In the genomic region with DNA sequence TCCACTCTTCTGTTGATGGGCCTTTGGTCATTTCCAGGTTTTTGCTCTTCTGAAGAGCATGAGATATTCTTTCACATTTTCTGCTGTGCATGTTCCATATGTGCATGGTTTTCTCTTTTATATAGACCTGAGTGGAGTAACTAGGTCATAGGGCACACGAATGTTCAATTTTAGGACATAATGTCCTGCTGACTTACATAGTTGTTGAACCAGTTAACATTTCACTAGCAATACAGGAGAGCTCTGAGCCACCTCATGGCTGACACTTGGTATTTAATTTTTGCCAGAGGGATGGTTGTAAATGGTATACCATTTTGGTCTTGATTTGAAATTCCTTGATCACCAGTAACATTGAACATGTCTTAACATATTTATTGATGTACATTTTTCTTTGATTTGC, we compare ENCODE assay signal across 17 cellular contexts. TPM values are rescaled to one million over a fixed set of nuclear protein-coding genes. Genes with fewer than 3 reads are reported as not detected.
A peak's percentile ranks its signal among the peaks of the same experiment; 100 is the strongest.
DNase-seq lines count a peak whose midpoint lies in the region; ATAC-seq and TF ChIP-seq lines count a peak whose summit lies in the region.
"Had no signal": no experiment of that assay in that cellular context is flagged by ENCODE, and none has a peak within 500 bp of the region (broad histone marks: within the 10 kb centered on the region; RNA-seq: fewer than 3 reads in every experiment).

No MANE protein-coding gene starts in this region.

- no peak for DNase-seq in activated naive CD8-positive, alpha-beta T cell treated with anti-CD3 and anti-CD28 coated beads, Interleukin-2, amount 50 U/mL, for 24 hours
- DNase-seq in mesothelial cell of epicardium (ENCODE audit: low spot score in 2 of 2, unreplicated experiment in 2 of 2) = no peak
- no peak for DNase-seq in stimulated activated naive B cell treated with anti-CD40 and anti-IgM and Interleukin-4, amounts not matched to agents 10 μg/mL and 1 μg/mL and 100 μg/mL, for 72 hours
- DNase-seq in Peyer's patch = no peak
- DNase-seq in NCI-H82 treated with DMSO at 0.1 percent for 48 hours (lab: John Stamatoyannopoulos, UW; ENCODE audit: unreplicated experiment) = no peak
- no peak for DNase-seq in Kasumi-1 (lab: John Stamatoyannopoulos, UW)
- DNase-seq: Calu3; CD4-positive, alpha-beta memory T cell; DMS53; NCI-H1105; NCI-H1694 treated with DMSO at 0.1 percent for 48 hours; NCI-H2107; NCI-H510A treated with DMSO at 0.1 percent for 48 hours; NCI-H82; RPMI8226 had no signal

- H3K9me3 Mint-ChIP-seq in activated naive CD8-positive, alpha-beta T cell (ENCODE audit: low read depth) = no peaks in the 10 kb centered on the region
- H3K9me3 Mint-ChIP-seq in activated naive CD8-positive, alpha-beta T cell treated with anti-CD3 and anti-CD28 coated beads, Interleukin-2, amount 50 U/mL, for 24 hours = no peaks in the 10 kb centered on the region
- H3K9me3 Mint-ChIP-seq in mesothelial cell of epicardium = peaks cover 7% of the 10 kb centered on the region
- peaks cover 4 to 16% of the 10 kb centered on the region in 2 donors for H3K9me3 Mint-ChIP-seq in stimulated activated naive B cell treated with anti-CD40 and anti-IgM and Interleukin-4, amounts not matched to agents 10 μg/mL and 1 μg/mL and 100 μg/mL, for 72 hours

- H3K27me3 ChIP-seq in Peyer's patch = no peaks in the 10 kb centered on the region

- peak overlapping the region; percentile 24 for H3K4me3 Mint-ChIP-seq in activated naive CD8-positive, alpha-beta T cell
- H3K4me3 Mint-ChIP-seq in activated naive CD8-positive, alpha-beta T cell treated with anti-CD3 and anti-CD28 coated beads, Interleukin-2, amount 50 U/mL, for 24 hours = no peak overlapping the region
- H3K4me3 Mint-ChIP-seq in mesothelial cell of epicardium = no peak overlapping the region
- no peak overlapping the region for H3K4me3 Mint-ChIP-seq in stimulated activated naive B cell treated with anti-CD40 and anti-IgM and Interleukin-4, amounts not matched to agents 10 μg/mL and 1 μg/mL and 100 μg/mL, for 72 hours

- TF ChIP-seq POLR2A in Peyer's patch (IDR thresholded peaks at IDR 0.05) = no peak

- H3K36me3 Mint-ChIP-seq in activated naive CD8-positive, alpha-beta T cell = peaks cover 22% of the 10 kb centered on the region
- H3K36me3 Mint-ChIP-seq in activated naive CD8-positive, alpha-beta T cell treated with anti-CD3 and anti-CD28 coated beads, Interleukin-2, amount 50 U/mL, for 24 hours (ENCODE audit: low read depth) = peaks cover 58% of the 10 kb centered on the region
- peaks cover 32% of the 10 kb centered on the region for H3K36me3 Mint-ChIP-seq in mesothelial cell of epicardium
- H3K36me3 Mint-ChIP-seq in stimulated activated naive B cell treated with anti-CD40 and anti-IgM and Interleukin-4, amounts not matched to agents 10 μg/mL and 1 μg/mL and 100 μg/mL, for 72 hours = peaks cover 54 to 72% of the 10 kb centered on the region in 2 donors

- no peak overlapping the region for H3K27ac ChIP-seq in Peyer's patch

- no peak overlapping the region for H3K4me3 ChIP-seq in Peyer's patch

- H3K4me1 Mint-ChIP-seq in activated naive CD8-positive, alpha-beta T cell (ENCODE audit: low read depth) = peaks cover 45% of the 10 kb centered on the region
- peaks cover 48% of the 10 kb centered on the region for H3K4me1 Mint-ChIP-seq in activated naive CD8-positive, alpha-beta T cell treated with anti-CD3 and anti-CD28 coated beads, Interleukin-2, amount 50 U/mL, for 24 hours
- peaks cover 19% of the 10 kb centered on the region for H3K4me1 Mint-ChIP-seq in mesothelial cell of epicardium
- peaks cover 26 to 70% of the 10 kb centered on the region in 2 donors for H3K4me1 Mint-ChIP-seq in stimulated activated naive B cell treated with anti-CD40 and anti-IgM and Interleukin-4, amounts not matched to agents 10 μg/mL and 1 μg/mL and 100 μg/mL, for 72 hours

- no peaks in the 10 kb centered on the region for H3K27me3 Mint-ChIP-seq in activated naive CD8-positive, alpha-beta T cell
- H3K27me3 Mint-ChIP-seq in activated naive CD8-positive, alpha-beta T cell treated with anti-CD3 and anti-CD28 coated beads, Interleukin-2, amount 50 U/mL, for 24 hours = no peaks in the 10 kb centered on the region
- H3K27me3 Mint-ChIP-seq in mesothelial cell of epicardium (ENCODE audit: low read depth) = no peaks in the 10 kb centered on the region
- no peaks in the 10 kb centered on the region for H3K27me3 Mint-ChIP-seq in stimulated activated naive B cell treated with anti-CD40 and anti-IgM and Interleukin-4, amounts not matched to agents 10 μg/mL and 1 μg/mL and 100 μg/mL, for 72 hours
- H3K27me3 Mint-ChIP-seq: CD4-positive, alpha-beta memory T cell had no signal

- TF ChIP-seq CTCF in mesothelial cell of epicardium (IDR thresholded peaks at IDR 0.05; ENCODE audit: unreplicated experiment) (no peak), Peyer's patch (IDR thresholded peaks at IDR 0.05) (no peak)

- H3K9me3 ChIP-seq in Peyer's patch = no peaks in the 10 kb centered on the region

- H3K36me3 ChIP-seq in Peyer's patch = peaks cover 0 to 22% (median 0%) of the 10 kb centered on the region in 3 donors

- H3K27ac Mint-ChIP-seq in activated naive CD8-positive, alpha-beta T cell = no peak overlapping the region
- no peak overlapping the region for H3K27ac Mint-ChIP-seq in activated naive CD8-positive, alpha-beta T cell treated with anti-CD3 and anti-CD28 coated beads, Interleukin-2, amount 50 U/mL, for 24 hours
- H3K27ac Mint-ChIP-seq in mesothelial cell of epicardium = peak overlapping the region; percentile 3
- peak overlapping the region; percentile 60 for H3K27ac Mint-ChIP-seq in stimulated activated naive B cell treated with anti-CD40 and anti-IgM and Interleukin-4, amounts not matched to agents 10 μg/mL and 1 μg/mL and 100 μg/mL, for 72 hours

- ATAC-seq in activated naive CD8-positive, alpha-beta T cell treated with anti-CD3 and anti-CD28 coated beads, Interleukin-2, amount 50 U/mL, for 24 hours = no peak
- peak; percentile 65 for ATAC-seq in esophagus mucosa
- ATAC-seq in stimulated activated naive B cell treated with anti-CD40 and anti-IgM and Interleukin-4, amounts not matched to agents 10 μg/mL and 1 μg/mL and 100 μg/mL, for 72 hours (replicated peaks) = no peak

- no peaks in the 10 kb centered on the region for H3K4me1 ChIP-seq in Peyer's patch

RNA-seq across cellular contexts. Expression of gene IGF2R, which starts 38.2 kb away (rescaled TPM):
- 53.5 TPM for total RNA-seq in esophagus mucosa
- total RNA-seq in mesothelial cell of epicardium = 107 to 112 TPM (median 111 TPM) in 3 replicates
- total RNA-seq in Peyer's patch = 10 to 100 TPM; 48.7 to 86.5 (median 82.3) TPM

Comparison
In these comparisons a context has a peak if more than half of its experiments do, and no peak if none do; other contexts are left out.
1. H3K27ac Mint-ChIP-seq: peak in mesothelial cell of epicardium (single experiment) and stimulated activated naive B cell treated with anti-CD40 and anti-IgM and Interleukin-4, amounts not matched to agents 10 μg/mL and 1 μg/mL and 100 μg/mL, for 72 hours (single experiment); none in activated naive CD8-positive, alpha-beta T cell (single experiment) and activated naive CD8-positive, alpha-beta T cell treated with anti-CD3 and anti-CD28 coated beads, Interleukin-2, amount 50 U/mL, for 24 hours (single experiment).